10 cellular contexts compared by ENCODE assay signal in the genomic region with DNA sequence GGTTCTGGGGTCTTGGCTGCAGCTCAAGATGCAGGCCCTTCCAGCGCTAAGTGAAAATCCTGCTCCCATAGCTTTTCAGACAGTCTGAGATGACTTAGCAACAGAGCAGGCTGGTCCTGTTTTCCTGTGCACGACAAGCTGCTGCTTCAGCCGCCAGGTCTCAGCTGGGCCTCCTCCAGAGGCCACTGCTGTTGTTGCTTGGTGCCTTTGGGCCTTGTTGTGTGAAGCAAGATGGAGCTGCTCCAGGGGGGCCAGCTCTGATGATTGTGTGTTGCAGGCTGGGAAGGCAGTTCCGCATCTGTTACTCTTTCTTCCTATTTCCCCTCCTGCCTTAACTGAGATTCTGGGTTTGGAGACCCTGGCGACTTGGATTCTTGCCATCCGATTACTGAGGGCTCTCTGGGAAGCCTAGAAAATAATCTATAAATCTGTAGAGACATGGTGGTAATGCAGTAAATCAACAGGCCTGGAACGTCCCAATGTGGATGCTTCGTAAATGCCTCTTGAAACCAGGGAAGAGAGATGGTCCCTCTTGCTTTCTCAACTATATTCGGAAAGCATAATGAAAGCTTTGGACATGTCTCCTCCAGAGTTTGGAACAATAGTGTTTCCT. TPM values are rescaled to one million over a fixed set of nuclear protein-coding genes. Genes with fewer than 3 reads are reported as not detected.
DNase-seq lines count a peak whose midpoint lies in the region; ATAC-seq and TF ChIP-seq lines count a peak whose summit lies in the region.
"Had no signal": no experiment of that assay in that cellular context is flagged by ENCODE, and none has a peak within 500 bp of the region (broad histone marks: within the 10 kb centered on the region; RNA-seq: fewer than 3 reads in every experiment).

No MANE protein-coding gene starts in this region.

- H3K4me3 ChIP-seq in fibroblast of villous mesenchyme (ENCODE audit: low read depth, low read length) (peak overlapping the region; percentile 92), spleen (no peak overlapping the region)

- peaks cover 11 to 31% (median 22%) of the 10 kb centered on the region in 6 donors for H3K4me1 ChIP-seq in spleen

- no peak for TF ChIP-seq POLR2A in spleen (IDR thresholded peaks at IDR 0.05)

- H3K9me3 ChIP-seq in spleen, result no peaks in the 10 kb centered on the region

- TF ChIP-seq CTCF in fibroblast of villous mesenchyme (IDR thresholded peaks at IDR 0.05; ENCODE audit: insufficient read depth, low read depth, low read length), result no peak
- TF ChIP-seq CTCF in GM10248 (IDR thresholded peaks at IDR 0.05; ENCODE audit: control extremely low read depth, extremely low read depth, low read depth, missing control alignments), result no peak
- TF ChIP-seq CTCF in spleen (IDR thresholded peaks at IDR 0.05 in 8 of 11, conservative IDR thresholded peaks at IDR 0.05 in 3 of 11), result no peak

- no peaks in the 10 kb centered on the region for H3K36me3 ChIP-seq in spleen

- peaks cover 0 to 63% (median 24%) of the 10 kb centered on the region in 7 donors for H3K27me3 ChIP-seq in spleen (replicated peaks in 1 of 7)

- in situ Hi-C loops in G401 (cut with HindIII; ENCODE audit: low sequenced_read_pairs), result no loop called here

- ATAC-seq in SK-N-SH treated with all-trans-retinoic acid at 6 μM for 48 hours, result peak; percentile 2; the same call in 1 of the 3 replicates
- no peak for ATAC-seq in HG02759 (IDR thresholded peaks at IDR 0.05; ENCODE audit: unreplicated experiment)

- DNase-seq in G401 (ENCODE audit: low spot score) (peak; percentile 76), fibroblast of villous mesenchyme (ENCODE audit: low read depth) (no peak), putamen (ENCODE audit: low spot score) (peak; percentile 53), DMS114 treated with DMSO at 0.1 percent for 48 hours (lab: John Stamatoyannopoulos, UW; ENCODE audit: unreplicated experiment) (no peak), GM10248 (ENCODE audit: extremely low spot score) (no peak), spleen (no peak)
- DNase-seq: central memory CD4-positive, alpha-beta T cell; SW 1271 had no signal

- H3K27ac ChIP-seq in spleen, result no peak overlapping the region

- POLR2A ChIA-PET in GM10248 (lab: Yijun Ruan, JAX), result no interaction called here

- WGBS in spleen, 5 donors, result 89 to 93% (median 93%) methylated on average over 9 of the region's 9 CpGs

- CTCF ChIA-PET in GM10248 (lab: Yijun Ruan, JAX), result interaction anchor here (1.2 to 1.3 kb wide), 2 partner anchors 98 to 327 kb away, joined by 3 read pairs; no protein-coding TSS in a partner anchor

- intact Hi-C loops in spleen (cut with DNase I; ENCODE audit: low total_unique reads), result no loop called here

TF ChIP-seq in SK-N-SH treated with all-trans-retinoic acid at 6 μM for 48 hours, 23 proteins besides CTCF, POLR2A, EP300 and RAD21:
- TF ChIP-seq, protein P1, sequence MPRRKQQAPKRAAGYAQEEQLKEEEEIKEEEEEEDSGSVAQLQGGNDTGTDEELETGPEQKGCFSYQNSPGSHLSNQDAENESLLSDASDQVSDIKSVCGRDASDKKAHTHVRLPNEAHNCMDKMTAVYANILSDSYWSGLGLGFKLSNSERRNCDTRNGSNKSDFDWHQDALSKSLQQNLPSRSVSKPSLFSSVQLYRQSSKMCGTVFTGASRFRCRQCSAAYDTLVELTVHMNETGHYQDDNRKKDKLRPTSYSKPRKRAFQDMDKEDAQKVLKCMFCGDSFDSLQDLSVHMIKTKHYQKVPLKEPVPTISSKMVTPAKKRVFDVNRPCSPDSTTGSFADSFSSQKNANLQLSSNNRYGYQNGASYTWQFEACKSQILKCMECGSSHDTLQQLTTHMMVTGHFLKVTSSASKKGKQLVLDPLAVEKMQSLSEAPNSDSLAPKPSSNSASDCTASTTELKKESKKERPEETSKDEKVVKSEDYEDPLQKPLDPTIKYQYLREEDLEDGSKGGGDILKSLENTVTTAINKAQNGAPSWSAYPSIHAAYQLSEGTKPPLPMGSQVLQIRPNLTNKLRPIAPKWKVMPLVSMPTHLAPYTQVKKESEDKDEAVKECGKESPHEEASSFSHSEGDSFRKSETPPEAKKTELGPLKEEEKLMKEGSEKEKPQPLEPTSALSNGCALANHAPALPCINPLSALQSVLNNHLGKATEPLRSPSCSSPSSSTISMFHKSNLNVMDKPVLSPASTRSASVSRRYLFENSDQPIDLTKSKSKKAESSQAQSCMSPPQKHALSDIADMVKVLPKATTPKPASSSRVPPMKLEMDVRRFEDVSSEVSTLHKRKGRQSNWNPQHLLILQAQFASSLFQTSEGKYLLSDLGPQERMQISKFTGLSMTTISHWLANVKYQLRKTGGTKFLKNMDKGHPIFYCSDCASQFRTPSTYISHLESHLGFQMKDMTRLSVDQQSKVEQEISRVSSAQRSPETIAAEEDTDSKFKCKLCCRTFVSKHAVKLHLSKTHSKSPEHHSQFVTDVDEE (CRISPR knock-in tag; IDR thresholded peaks at IDR 0.05), result no peak
- peak; percentile 29; the same call in 1 of the 2 replicates for TF ChIP-seq ZNF70 (CRISPR knock-in tag; IDR thresholded peaks at IDR 0.05)

RNA-seq across cellular contexts. Expression of gene MAP1B, which starts 3.2 kb away (rescaled TPM):
- total RNA-seq in G401 (2014; rRNA removed; shearing (Covaris generic)), result 11.3 and 21.9 TPM in 2 replicates
- total RNA-seq in fibroblast of villous mesenchyme, result 74.3 and 124 TPM in 2 replicates
- 10 to 100 TPM in 5 of 7 donors, 1 to 10 TPM in 2; 5.7 to 17.3 (median 12.5) TPM for total RNA-seq in spleen
- under 1 TPM; 0.68 to 0.76 (median 0.70) TPM for polyA plus RNA-seq in spleen

Comparison
In these comparisons a context has a peak if more than half of its experiments do, and no peak if none do; other contexts are left out.
1. DNase-seq: peak in G401 (single experiment) and putamen (single experiment); none in fibroblast of villous mesenchyme (single experiment), DMS114 treated with DMSO at 0.1 percent for 48 hours (single experiment), GM10248 (single experiment) and spleen (single experiment).